1 cellular context compared by ENCODE assay signal in the genomic region with DNA sequence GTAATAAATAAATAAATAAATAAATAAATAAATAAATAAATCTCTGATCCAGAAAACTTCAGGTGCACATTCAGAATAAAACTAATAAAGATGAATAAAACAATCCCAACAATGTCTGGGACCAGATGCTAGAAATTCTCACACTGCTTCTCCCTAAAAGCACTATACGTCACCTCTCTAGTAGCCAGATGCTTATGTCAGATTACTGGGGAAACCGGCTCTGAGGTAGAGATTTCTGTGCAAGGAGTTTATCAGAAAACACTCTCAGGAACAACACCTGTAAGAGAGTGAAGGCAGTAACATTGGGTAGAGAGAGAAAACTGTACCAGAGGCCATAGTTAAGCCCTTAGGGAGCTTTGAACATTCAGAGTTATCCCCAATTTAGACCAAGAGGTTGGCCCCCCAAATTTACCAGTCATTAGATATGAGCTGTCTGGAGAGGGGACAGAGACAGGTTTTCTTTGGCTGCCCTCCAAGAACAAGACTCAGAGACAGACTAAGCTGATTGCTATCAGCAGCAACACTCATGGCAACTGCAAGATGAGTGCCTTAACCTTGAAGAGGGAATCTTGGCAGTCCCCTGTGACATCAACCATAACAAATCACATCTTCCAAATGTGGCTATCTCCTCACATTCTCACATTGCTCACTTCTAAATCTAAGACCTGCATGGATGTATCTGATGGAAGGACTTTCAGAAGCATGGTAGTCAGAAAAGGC.
TF ChIP-seq lines count a peak whose summit lies in the region.

No MANE protein-coding gene starts in this region.

TF ChIP-seq in SK-N-SH, 30 proteins besides CTCF, POLR2A, EP300 and RAD21 (continued from another document):
- TF ChIP-seq REST (IDR thresholded peaks at IDR 0.05; ENCODE audit: low read depth, low read length), result no peak
- TF ChIP-seq GATA2 (CRISPR knock-in tag; IDR thresholded peaks at IDR 0.05), result peak; percentile 13; the same call in 1 of the 2 replicates
- peak; percentile 13; the same call in 1 of the 2 replicates for TF ChIP-seq TCF12 (IDR thresholded peaks at IDR 0.05)
